ENCODE assay signal across 2 cellular contexts in the genomic region with DNA sequence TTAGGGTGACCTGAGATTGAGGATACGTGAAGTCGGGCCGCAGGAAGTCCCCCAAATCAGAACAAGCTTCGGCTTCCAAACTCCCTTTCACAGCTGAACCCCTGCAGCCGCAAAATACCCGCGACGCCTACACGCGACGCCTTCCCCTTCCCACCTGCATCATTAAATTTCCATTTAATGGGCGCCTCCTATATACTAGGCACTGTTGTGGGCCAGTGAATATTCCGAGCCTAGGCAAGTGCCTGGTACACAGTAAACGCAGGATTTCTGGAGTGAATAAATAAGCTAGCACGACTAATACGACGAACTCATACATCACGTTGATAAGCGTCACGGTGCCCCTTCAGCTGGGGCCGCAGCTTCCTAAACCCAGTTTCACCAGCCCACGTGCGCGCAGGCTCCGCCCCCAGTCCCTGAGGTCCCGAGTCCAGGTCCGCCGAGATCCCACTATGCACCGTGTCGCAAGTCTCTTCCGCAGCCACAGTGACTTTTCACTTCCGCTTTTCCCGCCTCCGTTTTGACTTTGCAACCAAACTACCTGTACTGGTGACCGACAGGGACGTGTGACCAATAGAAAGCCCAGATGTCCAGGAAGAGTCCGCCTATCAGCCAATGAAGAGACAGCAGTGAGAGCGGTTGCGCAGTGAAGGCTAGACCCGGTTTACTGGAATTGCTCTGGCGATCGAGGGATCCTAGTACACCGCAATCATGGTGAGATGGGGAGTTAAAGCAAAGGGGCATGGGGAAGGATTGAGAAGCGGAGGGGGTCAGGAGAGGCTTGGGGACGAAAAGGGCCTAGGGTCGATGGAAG.
TF ChIP-seq lines count a peak whose summit lies in the region.

A gene (plus strand): TSS at position 623 of the 811 bp plus-strand sequence. CDS start 86 bp downstream, at position 709.

TF ChIP-seq in HCT116, 20 proteins besides CTCF, POLR2A, EP300 and RAD21 (continued from another document):
- TF ChIP-seq, protein P1, sequence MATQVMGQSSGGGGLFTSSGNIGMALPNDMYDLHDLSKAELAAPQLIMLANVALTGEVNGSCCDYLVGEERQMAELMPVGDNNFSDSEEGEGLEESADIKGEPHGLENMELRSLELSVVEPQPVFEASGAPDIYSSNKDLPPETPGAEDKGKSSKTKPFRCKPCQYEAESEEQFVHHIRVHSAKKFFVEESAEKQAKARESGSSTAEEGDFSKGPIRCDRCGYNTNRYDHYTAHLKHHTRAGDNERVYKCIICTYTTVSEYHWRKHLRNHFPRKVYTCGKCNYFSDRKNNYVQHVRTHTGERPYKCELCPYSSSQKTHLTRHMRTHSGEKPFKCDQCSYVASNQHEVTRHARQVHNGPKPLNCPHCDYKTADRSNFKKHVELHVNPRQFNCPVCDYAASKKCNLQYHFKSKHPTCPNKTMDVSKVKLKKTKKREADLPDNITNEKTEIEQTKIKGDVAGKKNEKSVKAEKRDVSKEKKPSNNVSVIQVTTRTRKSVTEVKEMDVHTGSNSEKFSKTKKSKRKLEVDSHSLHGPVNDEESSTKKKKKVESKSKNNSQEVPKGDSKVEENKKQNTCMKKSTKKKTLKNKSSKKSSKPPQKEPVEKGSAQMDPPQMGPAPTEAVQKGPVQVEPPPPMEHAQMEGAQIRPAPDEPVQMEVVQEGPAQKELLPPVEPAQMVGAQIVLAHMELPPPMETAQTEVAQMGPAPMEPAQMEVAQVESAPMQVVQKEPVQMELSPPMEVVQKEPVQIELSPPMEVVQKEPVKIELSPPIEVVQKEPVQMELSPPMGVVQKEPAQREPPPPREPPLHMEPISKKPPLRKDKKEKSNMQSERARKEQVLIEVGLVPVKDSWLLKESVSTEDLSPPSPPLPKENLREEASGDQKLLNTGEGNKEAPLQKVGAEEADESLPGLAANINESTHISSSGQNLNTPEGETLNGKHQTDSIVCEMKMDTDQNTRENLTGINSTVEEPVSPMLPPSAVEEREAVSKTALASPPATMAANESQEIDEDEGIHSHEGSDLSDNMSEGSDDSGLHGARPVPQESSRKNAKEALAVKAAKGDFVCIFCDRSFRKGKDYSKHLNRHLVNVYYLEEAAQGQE (IDR thresholded peaks at IDR 0.05; ENCODE audit: low read depth), result no peak
- no peak for TF ChIP-seq SRF (IDR thresholded peaks at IDR 0.05; ENCODE audit: low read depth)
- TF ChIP-seq CEBPB (IDR thresholded peaks at IDR 0.05; ENCODE audit: low read depth), result no peak; the same call in 1 of the 2 replicates
- peak; percentile 100 for TF ChIP-seq SP1 (IDR thresholded peaks at IDR 0.05; ENCODE audit: low read depth)
- peak; percentile 44; the same call in 1 of the 2 replicates for TF ChIP-seq ZFX (IDR thresholded peaks at IDR 0.05)
- TF ChIP-seq, protein P2, sequence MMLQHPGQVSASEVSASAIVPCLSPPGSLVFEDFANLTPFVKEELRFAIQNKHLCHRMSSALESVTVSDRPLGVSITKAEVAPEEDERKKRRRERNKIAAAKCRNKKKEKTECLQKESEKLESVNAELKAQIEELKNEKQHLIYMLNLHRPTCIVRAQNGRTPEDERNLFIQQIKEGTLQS (IDR thresholded peaks at IDR 0.05), result no peak
- no peak for TF ChIP-seq JUND (IDR thresholded peaks at IDR 0.05)
- TF ChIP-seq FOSL1 (IDR thresholded peaks at IDR 0.05; ENCODE audit: low read depth), result no peak
- TF ChIP-seq YY1 (IDR thresholded peaks at IDR 0.05; ENCODE audit: extremely low read depth, insufficient replicate concordance, low read depth, low read length), result peak; percentile 81
- TF ChIP-seq CBX3 (IDR thresholded peaks at IDR 0.05; ENCODE audit: low read depth), result no peak
- TF ChIP-seq POLR2AphosphoS5 (IDR thresholded peaks at IDR 0.05; ENCODE audit: low read depth, low read length), result peak; percentile 64
- TF ChIP-seq EZH2phosphoT487 (IDR thresholded peaks at IDR 0.05; ENCODE audit: borderline replicate concordance), result no peak
- no peak for TF ChIP-seq EZH2 (IDR thresholded peaks at IDR 0.05)
- TF ChIP-seq, protein P3, sequence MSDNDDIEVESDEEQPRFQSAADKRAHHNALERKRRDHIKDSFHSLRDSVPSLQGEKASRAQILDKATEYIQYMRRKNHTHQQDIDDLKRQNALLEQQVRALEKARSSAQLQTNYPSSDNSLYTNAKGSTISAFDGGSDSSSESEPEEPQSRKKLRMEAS (IDR thresholded peaks at IDR 0.05), result peak; percentile 99
- TF ChIP-seq, protein P4, sequence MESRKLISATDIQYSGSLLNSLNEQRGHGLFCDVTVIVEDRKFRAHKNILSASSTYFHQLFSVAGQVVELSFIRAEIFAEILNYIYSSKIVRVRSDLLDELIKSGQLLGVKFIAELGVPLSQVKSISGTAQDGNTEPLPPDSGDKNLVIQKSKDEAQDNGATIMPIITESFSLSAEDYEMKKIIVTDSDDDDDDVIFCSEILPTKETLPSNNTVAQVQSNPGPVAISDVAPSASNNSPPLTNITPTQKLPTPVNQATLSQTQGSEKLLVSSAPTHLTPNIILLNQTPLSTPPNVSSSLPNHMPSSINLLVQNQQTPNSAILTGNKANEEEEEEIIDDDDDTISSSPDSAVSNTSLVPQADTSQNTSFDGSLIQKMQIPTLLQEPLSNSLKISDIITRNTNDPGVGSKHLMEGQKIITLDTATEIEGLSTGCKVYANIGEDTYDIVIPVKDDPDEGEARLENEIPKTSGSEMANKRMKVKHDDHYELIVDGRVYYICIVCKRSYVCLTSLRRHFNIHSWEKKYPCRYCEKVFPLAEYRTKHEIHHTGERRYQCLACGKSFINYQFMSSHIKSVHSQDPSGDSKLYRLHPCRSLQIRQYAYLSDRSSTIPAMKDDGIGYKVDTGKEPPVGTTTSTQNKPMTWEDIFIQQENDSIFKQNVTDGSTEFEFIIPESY (IDR thresholded peaks at IDR 0.05; ENCODE audit: extremely low read depth, insufficient replicate concordance, low read length), result peak; percentile 51

TF ChIP-seq in neural cell, 6 proteins besides CTCF, POLR2A, EP300 and RAD21 (continued from another document):
- TF ChIP-seq, protein P1 (IDR thresholded peaks at IDR 0.05; ENCODE audit: borderline replicate concordance), result no peak
- TF ChIP-seq POLR2AphosphoS5 (IDR thresholded peaks at IDR 0.05) (peak; percentile 72), EZH2 (IDR thresholded peaks at IDR 0.05; ENCODE audit: borderline replicate concordance, insufficient read depth, low read length, poor library complexity, severe bottlenecking) (no peak)
TF ChIP-seq in neural cell: peak in this region for 3.
